In the genomic region with DNA sequence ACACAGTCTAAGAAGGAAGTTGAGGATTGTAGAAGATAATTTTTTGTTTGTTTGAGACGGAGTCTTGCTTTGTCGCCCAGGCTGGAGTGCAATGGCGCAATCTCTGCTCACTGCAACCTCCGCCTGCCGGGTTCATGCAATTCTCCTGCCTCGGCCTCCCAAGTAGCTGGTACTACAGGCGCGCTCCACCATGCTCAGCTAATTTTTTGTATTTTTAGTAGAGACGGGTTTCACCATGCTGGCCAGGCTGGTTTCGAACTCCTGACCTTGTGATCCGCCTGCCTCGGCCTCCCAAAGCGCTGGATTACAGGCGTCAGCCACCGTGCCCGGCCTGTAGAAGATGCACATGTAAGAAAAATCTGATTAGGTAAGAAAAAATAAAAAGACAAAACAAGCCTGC, we compare ENCODE assay signal across 8 cellular contexts. TPM values are rescaled to one million over a fixed set of nuclear protein-coding genes. Genes with fewer than 3 reads are reported as not detected.
DNase-seq lines count a peak whose midpoint lies in the region; ATAC-seq and TF ChIP-seq lines count a peak whose summit lies in the region.
"Not testable (repeated sequence)": the region's sequence is repeated elsewhere in the genome, so short reads cannot be mapped to it uniquely, and the experiment has no call there.

No MANE protein-coding gene starts in this region.

- not testable (repeated sequence) for BruUV-seq in HCT116 (replicated peaks; lab: Mats Ljungman, UMichigan)

- H3K4me1 Mint-ChIP-seq in activated T-helper 1 cell treated with anti-CD3 and anti-CD28 coated beads, Interleukin-12 subunit alpha, Interleukin-12 subunit beta, Interleukin-2, Interleukin-4 antibody, amounts not matched to agents 30 ng/mL and 10 ng/mL and 1 ng/mL, durations not matched to agents 14 hours and 24 hours and 36 hours (ENCODE audit: low read depth): peaks cover 44% of the 10 kb centered on the region
- peaks cover 54 to 57% of the 10 kb centered on the region in 2 donors for H3K4me1 Mint-ChIP-seq in natural killer cell
- peaks cover 40% of the 10 kb centered on the region for H3K4me1 Mint-ChIP-seq in stimulated activated effector memory CD8-positive, alpha-beta T cell treated with anti-CD3 and anti-CD28 coated beads, Interleukin-12 subunit alpha, Interleukin-12 subunit beta, amount 100 ng/mL, for 72 hours

- H3K27ac Mint-ChIP-seq in activated T-helper 1 cell treated with anti-CD3 and anti-CD28 coated beads, Interleukin-12 subunit alpha, Interleukin-12 subunit beta, Interleukin-2, Interleukin-4 antibody, amounts not matched to agents 30 ng/mL and 10 ng/mL and 1 ng/mL, durations not matched to agents 14 hours and 24 hours and 36 hours: peak overlapping the region; percentile 55
- peak overlapping the region; percentile 89 to 92 for H3K27ac Mint-ChIP-seq in natural killer cell
- H3K27ac Mint-ChIP-seq in stimulated activated effector memory CD8-positive, alpha-beta T cell treated with anti-CD3 and anti-CD28 coated beads, Interleukin-12 subunit alpha, Interleukin-12 subunit beta, amount 100 ng/mL, for 72 hours: peak overlapping the region; percentile 45

- not testable (repeated sequence) for H3K9me2 ChIP-seq in HCT116 (ENCODE audit: insufficient read depth)

- not testable (repeated sequence) for TF ChIP-seq RAD21 in HCT116 (IDR thresholded peaks at IDR 0.05; ENCODE audit: low read depth)

- peaks cover 31% of the 10 kb centered on the region for H3K36me3 Mint-ChIP-seq in activated T-helper 1 cell treated with anti-CD3 and anti-CD28 coated beads, Interleukin-12 subunit alpha, Interleukin-12 subunit beta, Interleukin-2, Interleukin-4 antibody, amounts not matched to agents 30 ng/mL and 10 ng/mL and 1 ng/mL, durations not matched to agents 14 hours and 24 hours and 36 hours (ENCODE audit: low read depth)
- not testable (repeated sequence) for H3K36me3 Mint-ChIP-seq in natural killer cell
- H3K36me3 Mint-ChIP-seq in stimulated activated effector memory CD8-positive, alpha-beta T cell treated with anti-CD3 and anti-CD28 coated beads, Interleukin-12 subunit alpha, Interleukin-12 subunit beta, amount 100 ng/mL, for 72 hours: peaks cover 74% of the 10 kb centered on the region

- not testable (repeated sequence) for H3K9me3 Mint-ChIP-seq in activated T-helper 1 cell treated with anti-CD3 and anti-CD28 coated beads, Interleukin-12 subunit alpha, Interleukin-12 subunit beta, Interleukin-2, Interleukin-4 antibody, amounts not matched to agents 30 ng/mL and 10 ng/mL and 1 ng/mL, durations not matched to agents 14 hours and 24 hours and 36 hours; natural killer cell; stimulated activated effector memory CD8-positive, alpha-beta T cell treated with anti-CD3 and anti-CD28 coated beads, Interleukin-12 subunit alpha, Interleukin-12 subunit beta, amount 100 ng/mL, for 72 hours

- ATAC-seq in HCT116; RWPE2 (ENCODE audit: low read depth); heart right ventricle; natural killer cell; stimulated activated effector memory CD8-positive, alpha-beta T cell treated with anti-CD3 and anti-CD28 coated beads, Interleukin-12 subunit alpha, Interleukin-12 subunit beta, amount 100 ng/mL, for 72 hours: not testable (repeated sequence)

- H3K79me2 ChIP-seq in HCT116 (ENCODE audit: insufficient read depth, low read length): peaks cover 70% of the 10 kb centered on the region

- RAD21 ChIA-PET in HCT116 (lab: Charles Lee; ENCODE audit: low non-redundant PET in 1 of 2, low total read pairs in 2 of 2, uncharacterized antibody in 2 of 2, unreplicated experiment in 2 of 2): not testable (repeated sequence)

- POLR2A ChIA-PET in AG04449 (lab: Yijun Ruan, JAX): not testable (repeated sequence)
- POLR2A ChIA-PET in HCT116 (lab: Charles Lee): interaction anchor here (0.5 kb wide), 1 partner anchor 203 kb away, joined by 6 read pairs; no protein-coding TSS in a partner anchor

- not testable (repeated sequence) for H3K9ac ChIP-seq in HCT116 (ENCODE audit: low read length); colonic mucosa (ENCODE audit: low read depth in 2 of 2, low read length in 2 of 2)

- H3K36me3 ChIP-seq in HCT116 (ENCODE audit: control insufficient read depth in 1 of 2, insufficient read depth in 2 of 2, low read length in 2 of 2) (peaks cover 16 to 20% of the 10 kb centered on the region in 2 experiments; a peak in 3 of 4 replicates), RWPE2 (ENCODE audit: low read depth) (peaks cover 58% of the 10 kb centered on the region), heart right ventricle (peaks cover 0 to 45% (median 0%) of the 10 kb centered on the region in 9 donors)
- H3K36me3 ChIP-seq in colonic mucosa: not testable (repeated sequence)

- not testable (repeated sequence) for H3K27ac ChIP-seq in HCT116 (ENCODE audit: low read depth, low read length); RWPE2 (ENCODE audit: poor library complexity, severe bottlenecking)
- peak overlapping the region; percentile 98 for H3K27ac ChIP-seq in colonic mucosa
- peak overlapping the region in 7 of 10 donors; percentile 97 to 100 (median 99) for H3K27ac ChIP-seq in heart right ventricle

- not testable (repeated sequence) for H3K27me3 ChIP-seq in HCT116 (ENCODE audit: insufficient read depth, low read length); RWPE2 (ENCODE audit: insufficient read depth, poor library complexity, severe bottlenecking); colonic mucosa; heart right ventricle

- H3K4me3 ChIP-seq in AG04449 (ENCODE audit: low read depth, low read length) (peak overlapping the region; percentile 97), RWPE2 (ENCODE audit: severe bottlenecking) (peak overlapping the region; percentile 79), colonic mucosa (peak overlapping the region; percentile 77), heart right ventricle (peak overlapping the region in 8 of 10 donors; percentile 75 to 92 (median 84))
- H3K4me3 ChIP-seq in HCT116 (replicated peaks in 1 of 2; ENCODE audit: low read depth in 1 of 2, low read length in 2 of 2): not testable (repeated sequence)

- CTCF ChIA-PET in AG04449 (lab: Yijun Ruan, JAX): interaction anchor here (1.3 kb wide), 1 partner anchor 162 kb away, joined by 3 read pairs; no protein-coding TSS in a partner anchor
- CTCF ChIA-PET in HCT116 (lab: Charles Lee): interaction anchor here (1.0 kb wide), 1 partner anchor 276 kb away, joined by 3 read pairs; no protein-coding TSS in a partner anchor

- not testable (repeated sequence) for TF ChIP-seq CTCF in AG04449 (IDR thresholded peaks at IDR 0.05; ENCODE audit: insufficient read depth, low read length, missing control alignments); HCT116 (IDR thresholded peaks at IDR 0.05 in 2 of 3, conservative IDR thresholded peaks at IDR 0.05 in 1 of 3; ENCODE audit: borderline replicate concordance in 1 of 3, insufficient read depth in 1 of 3, low read depth in 2 of 3, low read length in 2 of 3); RWPE2 (IDR thresholded peaks at IDR 0.05; ENCODE audit: poor library complexity, severe bottlenecking); colonic mucosa (IDR thresholded peaks at IDR 0.05); heart right ventricle (IDR thresholded peaks at IDR 0.05)
- peak; percentile 10 for TF ChIP-seq CTCF in natural killer cell (IDR thresholded peaks at IDR 0.05)

- H3K27me3 Mint-ChIP-seq in activated T-helper 1 cell treated with anti-CD3 and anti-CD28 coated beads, Interleukin-12 subunit alpha, Interleukin-12 subunit beta, Interleukin-2, Interleukin-4 antibody, amounts not matched to agents 30 ng/mL and 10 ng/mL and 1 ng/mL, durations not matched to agents 14 hours and 24 hours and 36 hours (ENCODE audit: insufficient read depth); natural killer cell (ENCODE audit: low read depth in 2 of 2): not testable (repeated sequence)

- intact Hi-C loops in HCT116 (cut with micrococcal nuclease): loop anchor here (10.0 kb wide), 1 partner anchor 242 kb away; the partner anchor contains the start of gene PKM
- intact Hi-C loops in activated T-helper 1 cell treated with anti-CD3 and anti-CD28 coated beads, Interleukin-12 subunit alpha, Interleukin-12 subunit beta, Interleukin-2, Interleukin-4 antibody, amounts not matched to agents 30 ng/mL and 10 ng/mL and 1 ng/mL, durations not matched to agents 14 hours and 24 hours and 36 hours (cut with micrococcal nuclease); colonic mucosa (cut with DNase I): not testable (repeated sequence)
- intact Hi-C loops in heart right ventricle (cut with DNase I): loop anchor here in 2 of 10 donors (10.0 kb wide), 1 partner anchor 102 kb away; the partner anchor contains the start of gene HEXA (in 2 of the 2)
- intact Hi-C loops in natural killer cell (cut with micrococcal nuclease): loop anchor here (10.0 kb wide), 4 partner anchors 162 to 308 kb away; partner anchors contain the start of genes ADPGK, BBS4, HIGD2B and PKM

- peaks cover 15% of the 10 kb centered on the region; the same call in 1 of the 2 replicates for H4K20me1 ChIP-seq in HCT116 (ENCODE audit: insufficient read depth)

- H3K4me3 Mint-ChIP-seq in activated T-helper 1 cell treated with anti-CD3 and anti-CD28 coated beads, Interleukin-12 subunit alpha, Interleukin-12 subunit beta, Interleukin-2, Interleukin-4 antibody, amounts not matched to agents 30 ng/mL and 10 ng/mL and 1 ng/mL, durations not matched to agents 14 hours and 24 hours and 36 hours: peak overlapping the region; percentile 80
- peak overlapping the region; percentile 74 for H3K4me3 Mint-ChIP-seq in natural killer cell
- H3K4me3 Mint-ChIP-seq in stimulated activated effector memory CD8-positive, alpha-beta T cell treated with anti-CD3 and anti-CD28 coated beads, Interleukin-12 subunit alpha, Interleukin-12 subunit beta, amount 100 ng/mL, for 72 hours: peak overlapping the region; percentile 90

- WGBS in heart right ventricle, 2 donors: 81 to 86% methylated on average over 16 of the region's 16 CpGs

- not testable (repeated sequence) for H2AFZ ChIP-seq in HCT116 (ENCODE audit: low read depth, low read length, poor library complexity, severe bottlenecking)

- H3K4me2 ChIP-seq in HCT116 (ENCODE audit: low read length): peak overlapping the region; percentile 93; the same call in 1 of the 2 replicates

- H3K4me1 ChIP-seq in HCT116 (ENCODE audit: control insufficient read depth in 1 of 2, insufficient read depth in 2 of 2, low read length in 2 of 2): peaks cover 8 to 18% of the 10 kb centered on the region in 2 experiments; a peak in 3 of 4 replicates
- H3K4me1 ChIP-seq in RWPE2 (ENCODE audit: insufficient read depth, poor library complexity, severe bottlenecking): peaks cover 22% of the 10 kb centered on the region
- peaks cover 17% of the 10 kb centered on the region for H3K4me1 ChIP-seq in colonic mucosa
- H3K4me1 ChIP-seq in heart right ventricle: peaks cover 10 to 73% (median 64%) of the 10 kb centered on the region in 9 donors

- not testable (repeated sequence) for TF ChIP-seq POLR2A in HCT116 (IDR thresholded peaks at IDR 0.05; ENCODE audit: borderline replicate concordance, extremely low read depth, insufficient read depth, insufficient read length)

- DNase-seq in AG04449 (ENCODE audit: low read depth, low spot score); HCT116 (ENCODE audit: low read depth, low spot score); RWPE2 (ENCODE audit: low spot score); activated T-helper 1 cell treated with anti-CD3 and anti-CD28 coated beads, Interleukin-12 subunit alpha, Interleukin-12 subunit beta, Interleukin-2, Interleukin-4 antibody, amounts not matched to agents 30 ng/mL and 10 ng/mL and 1 ng/mL, durations not matched to agents 14 hours and 24 hours and 36 hours (ENCODE audit: low spot score); colonic mucosa; heart right ventricle; natural killer cell; stimulated activated effector memory CD8-positive, alpha-beta T cell treated with anti-CD3 and anti-CD28 coated beads, Interleukin-12 subunit alpha, Interleukin-12 subunit beta, amount 100 ng/mL, for 72 hours (ENCODE audit: low spot score in 2 of 2): not testable (repeated sequence)

- H3K9me3 ChIP-seq in HCT116 (ENCODE audit: control insufficient read depth in 1 of 2, insufficient read depth in 1 of 2, low read depth in 1 of 2, low read length in 2 of 2); RWPE2 (ENCODE audit: severe bottlenecking); colonic mucosa; heart right ventricle: not testable (repeated sequence)

RNA-seq across cellular contexts. Expression of gene ARIH1, which starts 2.2 kb away (rescaled TPM):
- total RNA-seq in HCT116 (2021; ENCODE audit: unreplicated experiment) (209 TPM), colonic mucosa (100 to 1,000 TPM; 102 to 151 TPM), heart right ventricle (100 to 1,000 TPM; 148 to 231 (median 188) TPM), natural killer cell (100 to 1,000 TPM; 193 to 212 (median 212) TPM)
- polyA plus RNA-seq in HCT116 (2012): 61.8 and 82.3 TPM in 2 replicates
- 140 and 144 TPM in 2 replicates for total RNA-seq in activated T-helper 1 cell treated with anti-CD3 and anti-CD28 coated beads, Interleukin-12 subunit alpha, Interleukin-12 subunit beta, Interleukin-2, Interleukin-4 antibody, amounts not matched to agents 30 ng/mL and 10 ng/mL and 1 ng/mL, durations not matched to agents 14 hours and 24 hours and 36 hours
- polyA plus RNA-seq in heart right ventricle: 10 to 100 TPM; 23.1 to 28.9 TPM
